ENCODE assay signal across 1 cellular context in the genomic region with DNA sequence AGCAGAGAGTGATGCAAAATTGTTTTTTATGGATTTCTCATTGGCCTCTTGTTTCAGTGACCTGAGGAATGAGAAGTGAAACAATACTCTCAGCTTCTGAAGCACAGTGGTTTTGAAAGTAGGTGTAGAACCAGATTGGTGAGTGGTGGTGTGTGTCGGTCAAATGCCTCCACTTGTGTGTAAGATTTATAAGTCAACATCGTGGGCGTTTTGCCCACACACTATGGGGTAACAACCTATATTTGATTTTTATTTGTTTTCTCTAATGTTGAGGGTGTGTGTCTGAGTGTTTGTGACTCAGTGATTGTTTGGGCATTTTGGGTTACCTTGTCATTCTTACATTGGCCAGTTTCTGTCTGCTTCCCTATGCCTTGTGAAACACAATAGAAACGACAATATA.
TF ChIP-seq lines count a peak whose summit lies in the region.

No MANE protein-coding gene starts in this region.

TF ChIP-seq in HEK293, 187 proteins besides CTCF, POLR2A, EP300 and RAD21:
- TF ChIP-seq, protein P1, sequence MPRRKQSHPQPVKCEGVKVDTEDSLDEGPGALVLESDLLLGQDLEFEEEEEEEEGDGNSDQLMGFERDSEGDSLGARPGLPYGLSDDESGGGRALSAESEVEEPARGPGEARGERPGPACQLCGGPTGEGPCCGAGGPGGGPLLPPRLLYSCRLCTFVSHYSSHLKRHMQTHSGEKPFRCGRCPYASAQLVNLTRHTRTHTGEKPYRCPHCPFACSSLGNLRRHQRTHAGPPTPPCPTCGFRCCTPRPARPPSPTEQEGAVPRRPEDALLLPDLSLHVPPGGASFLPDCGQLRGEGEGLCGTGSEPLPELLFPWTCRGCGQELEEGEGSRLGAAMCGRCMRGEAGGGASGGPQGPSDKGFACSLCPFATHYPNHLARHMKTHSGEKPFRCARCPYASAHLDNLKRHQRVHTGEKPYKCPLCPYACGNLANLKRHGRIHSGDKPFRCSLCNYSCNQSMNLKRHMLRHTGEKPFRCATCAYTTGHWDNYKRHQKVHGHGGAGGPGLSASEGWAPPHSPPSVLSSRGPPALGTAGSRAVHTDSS (tag by site-specific recombination; IDR thresholded peaks at IDR 0.05), result no peak
- TF ChIP-seq EGR2 (tag by site-specific recombination; IDR thresholded peaks at IDR 0.05; ENCODE audit: low read depth), result peak; percentile 59; the same call in 1 of the 2 replicates
- TF ChIP-seq ZFHX2 (tag by site-specific recombination; conservative IDR thresholded peaks at IDR 0.05), result peak; percentile 75
- no peak for TF ChIP-seq ZNF677 (tag by site-specific recombination; IDR thresholded peaks at IDR 0.05)
- TF ChIP-seq ZNF404 (tag by site-specific recombination; IDR thresholded peaks at IDR 0.05), result no peak
